1 cellular context compared by ENCODE assay signal in genomic region chr17:39404542-39405378, GRCh38.
A peak's percentile ranks its signal among the peaks of the same experiment; 100 is the strongest.
TF ChIP-seq lines count a peak whose summit lies in the region.

No MANE protein-coding gene starts in this region.

TF ChIP-seq in K562, 482 proteins besides CTCF, POLR2A, EP300 and RAD21:
- peak; percentile 72 for TF ChIP-seq JUN (IDR thresholded peaks at IDR 0.05; ENCODE audit: borderline replicate concordance, low read depth, low read length)
- TF ChIP-seq JUN (CRISPR knock-in tag; IDR thresholded peaks at IDR 0.05; ENCODE audit: borderline replicate concordance) = no peak
- 0 out of 2 replicates have a peak, but pooled peaks have one; percentile 20 for TF ChIP-seq THRB (CRISPR knock-in tag; conservative IDR thresholded peaks at IDR 0.05)
- TF ChIP-seq FOSL1 (tag; conservative IDR thresholded peaks at IDR 0.05) = peak; percentile 90
- no peak for TF ChIP-seq ZNF75A (CRISPR knock-in tag; IDR thresholded peaks at IDR 0.05)
- peak; percentile 54; the same call in 1 of the 2 replicates for TF ChIP-seq ZNF384 (IDR thresholded peaks at IDR 0.05; ENCODE audit: low read depth, low read length)
- peak; percentile 18; the same call in 1 of the 2 replicates for TF ChIP-seq POLR2AphosphoS5 (IDR thresholded peaks at IDR 0.05; ENCODE audit: control insufficient read depth, insufficient read depth, low read depth, low read length)
- peak; percentile 82 for TF ChIP-seq ATF3 (IDR thresholded peaks at IDR 0.05)
- no peak for TF ChIP-seq ATF3 (CRISPR knock-in tag; conservative IDR thresholded peaks at IDR 0.05)
- TF ChIP-seq SMARCE1 (IDR thresholded peaks at IDR 0.05) = 0 out of 2 replicates have a peak, but pooled peaks have one; percentile 46
- no peak for TF ChIP-seq ZKSCAN8 (CRISPR knock-in tag; IDR thresholded peaks at IDR 0.05)
- TF ChIP-seq ZNF232 (CRISPR knock-in tag; IDR thresholded peaks at IDR 0.05) = no peak
- TF ChIP-seq JUND (IDR thresholded peaks at IDR 0.05; ENCODE audit: borderline replicate concordance, low read depth, low read length) = peak; percentile 67; the same call in 1 of the 2 replicates
- TF ChIP-seq JUND (tag; IDR thresholded peaks at IDR 0.05; ENCODE audit: borderline replicate concordance, low read depth, low read length) = peak; percentile 38; the same call in 1 of the 3 replicates
- TF ChIP-seq ARID1B (IDR thresholded peaks at IDR 0.05) = peak; percentile 54
